9 cellular contexts compared by ENCODE assay signal in genomic region chr20:25480156-25480555, GRCh38.
"Had no signal": no experiment of that assay in that cellular context is flagged by ENCODE, and none has a peak within 500 bp of the region (broad histone marks: within the 10 kb centered on the region; RNA-seq: fewer than 3 reads in every experiment).

No MANE protein-coding gene starts in this region.

- DNase-seq: H7, HCEC 1CT, KBM-7 had no signal

- H3K4me1 Mint-ChIP-seq: GM23338 had no signal

- FAIRE-seq: H1, HepG2 had no signal

- H3K27ac ChIP-seq: HL-60, KMS-11 had no signal

- H3K4me3 Mint-ChIP-seq: GM23338, IgD-negative memory B cell had no signal

- H3K27ac Mint-ChIP-seq: GM23338, IgD-negative memory B cell had no signal

- ATAC-seq: GM23338, HepG2 had no signal

- H3K4me2 ChIP-seq: GM23338, KMS-11 had no signal

- H3K9ac ChIP-seq: KMS-11 had no signal

- H3K9me3 Mint-ChIP-seq: GM23338, IgD-negative memory B cell had no signal

- H2AFZ ChIP-seq: GM23338 had no signal

- H3K4me3 ChIP-seq: GM23338 had no signal
